In the genomic region with DNA sequence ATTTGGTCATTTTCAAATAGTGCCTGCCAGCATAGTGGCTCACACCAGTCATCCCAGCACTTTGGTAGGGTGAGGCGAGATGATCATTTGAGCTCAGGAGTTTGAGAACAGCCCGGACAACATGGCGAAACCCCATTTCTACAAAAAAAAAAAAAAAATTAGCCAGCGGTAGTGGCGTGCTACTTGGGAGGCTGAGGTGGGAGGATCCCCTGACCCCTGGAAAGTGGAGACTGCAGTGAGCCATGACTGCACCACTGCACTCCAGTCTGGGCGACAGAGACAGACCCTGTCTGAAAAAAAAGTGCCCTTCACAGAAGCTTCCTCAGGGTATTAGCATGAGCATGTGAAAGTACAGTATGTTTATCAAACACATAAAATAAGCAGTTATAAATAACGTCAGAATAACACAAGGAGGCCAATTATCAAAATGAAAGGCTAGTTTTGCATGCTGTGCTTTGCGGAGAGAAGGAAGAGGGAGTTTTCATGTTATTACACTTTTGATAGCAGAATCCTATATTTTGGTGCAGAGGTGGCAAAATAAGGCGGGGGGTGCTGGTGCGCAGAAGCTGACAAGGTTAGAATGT, we compare ENCODE assay signal across 8 cellular contexts. TPM values are rescaled to one million over a fixed set of nuclear protein-coding genes. Genes with fewer than 3 reads are reported as not detected.
DNase-seq lines count a peak whose midpoint lies in the region; FAIRE-seq and TF ChIP-seq lines count a peak whose summit lies in the region.

No MANE protein-coding gene starts in this region.

- CTCF ChIA-PET in Calu3 (lab: Charles Lee) = interaction anchor here (1.3 kb wide), 1 partner anchor 40 kb away, joined by 5 read pairs; no protein-coding TSS in a partner anchor
- CTCF ChIA-PET in H1 (lab: Charles Lee; ENCODE audit: partially characterized antibody) = interaction anchor here (0.9 to 5.3 kb wide), 6 partner anchors 13 to 135 kb away, joined by 3 to 25 read pairs (median 3); no protein-coding TSS in a partner anchor

- POLR2A ChIA-PET in H1 (lab: Charles Lee; ENCODE audit: partially characterized antibody) = interaction anchor here (0.6 to 2.0 kb wide), 4 partner anchors 15 to 186 kb away, joined by 3 to 5 read pairs (median 3); no protein-coding TSS in a partner anchor

- H3K36me3 Mint-ChIP-seq in Calu3 (ENCODE audit: insufficient read depth, unreplicated experiment) = peaks cover 26% of the 10 kb centered on the region

- intact Hi-C loops in Calu3 (cut with micrococcal nuclease; ENCODE audit: unreplicated experiment) = loop anchor here (1.0 kb wide), 1 partner anchor 38 kb away; a partner anchor contains a TSS

- H2BK20ac ChIP-seq in H1 (ENCODE audit: low read length) = no peak overlapping the region

- peaks cover 5% of the 10 kb centered on the region for H3K23me2 ChIP-seq in H1 (ENCODE audit: low read depth, low read length)

- H3K4me1 ChIP-seq in H1 (replicated peaks in 1 of 4; ENCODE audit: control insufficient read depth in 3 of 4, insufficient read depth in 4 of 4, low read length in 3 of 4) = peaks cover 0 to 4% (median 2%) of the 10 kb centered on the region in 4 experiments; a peak in 4 of 7 replicates
- H3K4me1 ChIP-seq in neuronal stem cell (ENCODE audit: control insufficient read depth in 2 of 2, insufficient read depth in 1 of 2, low read depth in 1 of 2, low read length in 2 of 2) = peaks cover 0 to 4% of the 10 kb centered on the region in 2 donors

- H3K9me3 ChIP-seq in H1 (ENCODE audit: insufficient read depth in 2 of 2, low read depth in 1 of 2, low read length in 1 of 2) (no peaks in the 10 kb centered on the region), neuronal stem cell (replicated peaks in 1 of 2; ENCODE audit: control insufficient read depth in 2 of 2, insufficient read depth in 1 of 2, low read depth in 1 of 2, low read length in 2 of 2) (no peaks in the 10 kb centered on the region)

- H2AFZ ChIP-seq in H1 (ENCODE audit: low read length) (peak overlapping the region; percentile 16; the same call in 1 of the 2 replicates), neuronal stem cell (ENCODE audit: low read length) (peak overlapping the region; percentile 83)

- H2AK5ac ChIP-seq in H1 (ENCODE audit: low read depth, low read length) (peak overlapping the region; percentile 18; the same call in 1 of the 2 replicates), neuronal stem cell (ENCODE audit: low read depth, low read length) (no peak overlapping the region)

- H3K4me2 ChIP-seq in H1 (ENCODE audit: insufficient read depth in 1 of 2, low read depth in 2 of 2, low read length in 2 of 2) (peak overlapping the region; percentile 67 to 73), neuronal stem cell (ENCODE audit: insufficient read depth, low read length, poor library complexity, severe bottlenecking) (peak overlapping the region; percentile 29)

- no peak overlapping the region for H3K14ac ChIP-seq in H1 (ENCODE audit: insufficient read length)
- no peak overlapping the region for H3K14ac ChIP-seq in neuronal stem cell (ENCODE audit: low read length)

- peaks cover 17 to 41% of the 10 kb centered on the region in 2 experiments for H3K79me2 ChIP-seq in H1 (ENCODE audit: control insufficient read depth in 1 of 2, insufficient read depth in 2 of 2, low read length in 2 of 2)

- H3K4me3 ChIP-seq in H1 (ENCODE audit: extremely low read depth in 1 of 4, insufficient read depth in 2 of 4, low read depth in 3 of 4, low read length in 4 of 4) = peak overlapping the region; percentile 45 to 94 (median 76)
- peak overlapping the region; percentile 55 to 78 for H3K4me3 ChIP-seq in neuronal stem cell (ENCODE audit: low read length in 2 of 2)

- 48% methylated on average over 10 of the region's 10 CpGs; no CpG with 5 or more reads in 1 of the 2 experiments for WGBS in H1 (ENCODE audit: extremely low coverage in 1 of 2, insufficient coverage in 1 of 2, insufficient read length in 1 of 2, insufficient replicate concordance in 2 of 2, low coverage in 1 of 2, low lambda C conversion rate in 2 of 2, missing lambda C conversion rate in 1 of 2), 2 experiments
- no CpG with 5 or more reads among the region's 10 CpGs for WGBS in neuronal stem cell (ENCODE audit: extremely low coverage in 2 of 2, insufficient read length in 2 of 2, insufficient replicate concordance in 1 of 2), 2 donors

- no peak for DNase-seq in Calu3
- peak; percentile 69 for DNase-seq in NCI-H82 treated with DMSO at 0.1 percent for 48 hours (lab: John Stamatoyannopoulos, UW; ENCODE audit: unreplicated experiment)
- no peak for DNase-seq in H1 (ENCODE audit: low read depth in 1 of 2, low spot score in 2 of 2)
- DNase-seq in neuronal stem cell (ENCODE audit: low spot score) = no peak
- DNase-seq in H54 (ENCODE audit: insufficient read length, low spot score) = no peak
- DNase-seq in kidney glomerular epithelial cell (lab: John Stamatoyannopoulos, UW) = no peak
- no peak for DNase-seq in SK-N-DZ (ENCODE audit: low spot score)
- no peak for DNase-seq in SIG-M5 (lab: John Stamatoyannopoulos, UW)

- H3K9ac ChIP-seq in H1 (replicated peaks in 1 of 4; ENCODE audit: extremely low read depth in 1 of 4, low read depth in 3 of 4, low read length in 3 of 4) (peak overlapping the region in 3 of 4 experiments; percentile 64 to 87 (median 66); a peak in 6 of 7 replicates), neuronal stem cell (ENCODE audit: low read depth, low read length, poor library complexity) (no peak overlapping the region)

- H2BK5ac ChIP-seq in H1 (ENCODE audit: low read depth, low read length) = peak overlapping the region; percentile 13; the same call in 1 of the 2 replicates
- H2BK5ac ChIP-seq in neuronal stem cell (ENCODE audit: low read length) = no peak overlapping the region

- TF ChIP-seq POLR2A in H1 (IDR thresholded peaks at IDR 0.05; ENCODE audit: control extremely low read depth in 1 of 2, low read depth in 2 of 2, low read length in 2 of 2) = no peak
- TF ChIP-seq POLR2A in H54 (IDR thresholded peaks at IDR 0.05; ENCODE audit: low read depth, low read length) = no peak

- FAIRE-seq in H1 (lab: Jason Lieb, UNC) (no peak), H54 (lab: Jason Lieb, UNC) (no peak)

- no peaks in the 10 kb centered on the region for H3K27me3 Mint-ChIP-seq in Calu3 (ENCODE audit: unreplicated experiment)

- peak overlapping the region; percentile 66 for H4K91ac ChIP-seq in H1 (replicated peaks; ENCODE audit: insufficient read length, low read length)
- no peak overlapping the region for H4K91ac ChIP-seq in neuronal stem cell (ENCODE audit: low read depth, low read length, poor library complexity)

- H3K27ac Mint-ChIP-seq in Calu3 (ENCODE audit: unreplicated experiment) = peak overlapping the region; percentile 99

- H3K27ac ChIP-seq in H1 (ENCODE audit: low read depth, low read length) = peak overlapping the region; percentile 43; the same call in 1 of the 2 replicates
- peak overlapping the region; percentile 79 for H3K27ac ChIP-seq in neuronal stem cell (replicated peaks; ENCODE audit: low read length)

- H4K20me1 ChIP-seq in H1 (replicated peaks in 1 of 2; ENCODE audit: control insufficient read depth in 1 of 2, insufficient read depth in 2 of 2, low read length in 2 of 2) = peaks cover 0 to 2% of the 10 kb centered on the region in 2 experiments

- H2BK15ac ChIP-seq in H1 (ENCODE audit: low read length) (no peak overlapping the region), neuronal stem cell (ENCODE audit: low read length) (no peak overlapping the region)

- no peak for TF ChIP-seq EP300 in H1 (IDR thresholded peaks at IDR 0.05; ENCODE audit: borderline replicate concordance in 1 of 2, low read depth in 2 of 2, low read length in 2 of 2)

- peaks cover 28% of the 10 kb centered on the region for H3K4me1 Mint-ChIP-seq in Calu3 (ENCODE audit: low read depth, unreplicated experiment)

- H3K9me3 Mint-ChIP-seq in Calu3 (ENCODE audit: low read depth, unreplicated experiment) = no peaks in the 10 kb centered on the region

- H3K23ac ChIP-seq in H1 (ENCODE audit: insufficient read length) (no peak overlapping the region), neuronal stem cell (ENCODE audit: low read depth, low read length, poor library complexity) (no peak overlapping the region)

- peaks cover 11 to 22% (median 21%) of the 10 kb centered on the region in 4 experiments for H3K36me3 ChIP-seq in H1 (ENCODE audit: control insufficient read depth in 2 of 4, insufficient read depth in 4 of 4, low read length in 3 of 4)
- peaks cover 13 to 27% of the 10 kb centered on the region in 2 donors for H3K36me3 ChIP-seq in neuronal stem cell (replicated peaks in 1 of 2; ENCODE audit: control insufficient read depth in 2 of 2, insufficient read depth in 2 of 2, low read length in 2 of 2)

- no peak for TF ChIP-seq CTCF in Calu3 (IDR thresholded peaks at IDR 0.05; ENCODE audit: unreplicated experiment)
- no peak for TF ChIP-seq CTCF in H1 (IDR thresholded peaks at IDR 0.05; ENCODE audit: control extremely low read depth in 1 of 3, insufficient read depth in 1 of 3, low read depth in 1 of 3, low read length in 3 of 3)

- H2BK120ac ChIP-seq in H1 (replicated peaks; ENCODE audit: low read depth, low read length) (no peak overlapping the region), neuronal stem cell (ENCODE audit: low read depth, low read length) (no peak overlapping the region)

- H3K4ac ChIP-seq in H1 (replicated peaks; ENCODE audit: insufficient read length, low read depth, low read length) = peak overlapping the region; percentile 49
- H3K4ac ChIP-seq in neuronal stem cell (ENCODE audit: low read length) = no peak overlapping the region

- H3K18ac ChIP-seq in H1 (ENCODE audit: extremely low read depth, low read length) (peak overlapping the region; percentile 43; the same call in 1 of the 2 replicates), neuronal stem cell (ENCODE audit: low read length) (no peak overlapping the region)

- peak overlapping the region; percentile 89; the same call in 1 of the 2 replicates for H4K8ac ChIP-seq in H1 (ENCODE audit: extremely low read depth, insufficient read depth, low read length)
- no peak overlapping the region for H4K8ac ChIP-seq in neuronal stem cell (ENCODE audit: low read depth, low read length)

- BruUV-seq in Calu3 (replicated peaks; lab: Mats Ljungman, UMichigan) = TSS peak; percentile 85

- peak overlapping the region; percentile 93 for H3K4me3 Mint-ChIP-seq in Calu3 (ENCODE audit: low read depth, unreplicated experiment)

- H4K5ac ChIP-seq in H1 (ENCODE audit: insufficient read length, low read depth, low read length) = peak overlapping the region; percentile 11

- H3K56ac ChIP-seq in H1 (replicated peaks; ENCODE audit: insufficient read length, low read depth, low read length) = no peak overlapping the region

- H3K27me3 ChIP-seq in H1 (replicated peaks in 1 of 4; ENCODE audit: control insufficient read depth in 3 of 4, extremely low read depth in 1 of 4, insufficient read depth in 3 of 4, low read length in 3 of 4) (no peaks in the 10 kb centered on the region), neuronal stem cell (ENCODE audit: control insufficient read depth in 3 of 3, insufficient read depth in 3 of 3, low read depth in 1 of 3, low read length in 3 of 3) (no peaks in the 10 kb centered on the region)

- H3K79me1 ChIP-seq in H1 (ENCODE audit: low read depth, low read length) (peaks cover 16% of the 10 kb centered on the region), neuronal stem cell (ENCODE audit: low read depth, low read length) (peaks cover 5% of the 10 kb centered on the region)

- peak overlapping the region; percentile 65; the same call in 1 of the 2 replicates for H2BK12ac ChIP-seq in H1 (ENCODE audit: low read depth, low read length)
- no peak overlapping the region for H2BK12ac ChIP-seq in neuronal stem cell (ENCODE audit: low read length)

- no peak for TF ChIP-seq RAD21 in H1 (IDR thresholded peaks at IDR 0.05 in 1 of 2, conservative IDR thresholded peaks at IDR 0.05 in 1 of 2; ENCODE audit: low read depth in 2 of 2, low read length in 2 of 2)

RNA-seq across cellular contexts. Expression of a gene that starts 0.8 kb away (rescaled TPM):
- total RNA-seq in Calu3 (2022) = 52.7 and 53.1 TPM in 2 replicates
- 63.1 and 66.3 TPM in 2 replicates for total RNA-seq in H1 (2021; fragmentation: NEBNext Ultra II Directional; extraction: Animal tissue kit (Norgen Biotek cat#: 25700))
- 38.1 and 39.6 TPM in 2 replicates for polyA plus RNA-seq in H1 (2011; rRNA removed)
- 52.2 TPM for polyA plus RNA-seq in H1 (2011; cell fraction: cytosol; rRNA removed)
- polyA plus RNA-seq in H1 (2011; cell fraction: nucleus; rRNA removed) = 38.2 TPM
- 55.7 to 68.2 TPM (median 61.8 TPM) in 4 replicates for polyA plus RNA-seq in H1 (2012, experiment 1 of 2)
- polyA plus RNA-seq in H1 (2012, experiment 2 of 2) = 33.9 TPM
- 24.9 TPM for polyA plus RNA-seq in H1 (2013, experiment 1 of 2)
- 23.7 TPM for polyA plus RNA-seq in H1 (2013, experiment 2 of 2)
- polyA minus RNA-seq in H1 (2011; rRNA and poly(A)+ RNA removed) = 74.4 and 104 TPM in 2 replicates
- polyA minus RNA-seq in H1 (2011; cell fraction: cytosol; rRNA and poly(A)+ RNA removed) = 33.6 TPM
- 27.2 TPM for polyA minus RNA-seq in H1 (2011; cell fraction: nucleus; rRNA and poly(A)+ RNA removed)
- 14.9 TPM for polyA plus RNA-seq in neuronal stem cell (2013, experiment 1 of 2)
- polyA plus RNA-seq in neuronal stem cell (2013, experiment 2 of 2) = 13.3 TPM
- 28.4 and 33.4 TPM in 2 replicates for polyA plus RNA-seq in SK-N-DZ (2014; cell fraction: cytosol; rRNA removed)
- 16.8 and 29.8 TPM in 2 replicates for polyA plus RNA-seq in SK-N-DZ (2014; cell fraction: nucleus; rRNA removed)

RNA-seq across cellular contexts. Expression of a gene that starts 38.8 kb away (rescaled TPM):
- 7.4 and 7.5 TPM in 2 replicates for total RNA-seq in Calu3 (2022)
- total RNA-seq in H1 (2021; fragmentation: NEBNext Ultra II Directional; extraction: Animal tissue kit (Norgen Biotek cat#: 25700)) = 12.4 and 13.9 TPM in 2 replicates
- polyA plus RNA-seq in H1 (2011; rRNA removed) = 0.99 and 1.6 TPM in 2 replicates
- 3.5 TPM for polyA plus RNA-seq in H1 (2011; cell fraction: cytosol; rRNA removed)
- polyA plus RNA-seq in H1 (2011; cell fraction: nucleus; rRNA removed) = 1.4 TPM
- 3.9 to 8.6 TPM (median 4.4 TPM) in 4 replicates for polyA plus RNA-seq in H1 (2012, experiment 1 of 2)
- 4.2 TPM for polyA plus RNA-seq in H1 (2012, experiment 2 of 2)
- polyA plus RNA-seq in H1 (2013, experiment 1 of 2) = 6.5 TPM
- 6.2 TPM for polyA plus RNA-seq in H1 (2013, experiment 2 of 2)
- polyA minus RNA-seq in H1 (2011; rRNA and poly(A)+ RNA removed) = 1.6 and 2.2 TPM in 2 replicates
- polyA minus RNA-seq in H1 (2011; cell fraction: cytosol; rRNA and poly(A)+ RNA removed) = 8.7 TPM
- polyA minus RNA-seq in H1 (2011; cell fraction: nucleus; rRNA and poly(A)+ RNA removed) = 3.8 TPM
- 8.8 TPM for polyA plus RNA-seq in neuronal stem cell (2013, experiment 1 of 2)
- 9.3 TPM for polyA plus RNA-seq in neuronal stem cell (2013, experiment 2 of 2)
- polyA plus RNA-seq in SK-N-DZ (2014; cell fraction: cytosol; rRNA removed) = 11.2 and 12.2 TPM in 2 replicates
- 13.3 and 16.3 TPM in 2 replicates for polyA plus RNA-seq in SK-N-DZ (2014; cell fraction: nucleus; rRNA removed)
